Comparison of ENCODE assay signal across 8 cellular contexts in genomic region chr9:124415102-124415851, GRCh38. TPM values are rescaled to one million over a fixed set of nuclear protein-coding genes. Genes with fewer than 3 reads are reported as not detected.
A peak's percentile ranks its signal among the peaks of the same experiment; 100 is the strongest.
DNase-seq lines count a peak whose midpoint lies in the region; ATAC-seq, FAIRE-seq and TF ChIP-seq lines count a peak whose summit lies in the region.

Gene PSMB7 (minus strand): TSS chr9:124415442. CDS start chr9:124415425, 17 bp downstream.

- peaks cover 2% of the 10 kb centered on the region for H3K9me3 ChIP-seq in WERI-Rb-1 (ENCODE audit: severe bottlenecking)

- H3K36me3 ChIP-seq in WERI-Rb-1, result peaks cover 38% of the 10 kb centered on the region
- H3K36me3 ChIP-seq in bronchial epithelial cell (ENCODE audit: control insufficient read depth, insufficient read depth, low read length), result peaks cover 9% of the 10 kb centered on the region

- H3K27ac ChIP-seq in WERI-Rb-1, result peak within 1 kb of the TSS; percentile 75

- peak; percentile 97 for DNase-seq in ACHN
- peak; percentile 92 for DNase-seq in NCI-H2196 treated with DMSO at 0.1 percent for 48 hours (lab: John Stamatoyannopoulos, UW; ENCODE audit: unreplicated experiment)
- peak; percentile 99 for DNase-seq in WERI-Rb-1
- peak; percentile 92 for DNase-seq in bronchial epithelial cell (ENCODE audit: low read depth)
- DNase-seq in iPS-NIHi7 (ENCODE audit: extremely low spot score), result peak; percentile 97
- DNase-seq in smooth muscle cell of the brain vasculature (ENCODE audit: low read depth, low spot score), result peak; percentile 90

- H3K4me3 ChIP-seq in WERI-Rb-1 (ENCODE audit: low read depth, low read length) (peak within 1 kb of the TSS; percentile 75), bronchial epithelial cell (ENCODE audit: low read depth, low read length) (peak within 1 kb of the TSS; percentile 55)

- ATAC-seq in GM18868 (IDR thresholded peaks at IDR 0.05; ENCODE audit: unreplicated experiment) (peak; percentile 92), HG03135 (IDR thresholded peaks at IDR 0.05; ENCODE audit: unreplicated experiment) (peak; percentile 84)

- TF ChIP-seq CTCF in WERI-Rb-1 (IDR thresholded peaks at IDR 0.05; ENCODE audit: low read depth, low read length), result peak; percentile 89
- TF ChIP-seq CTCF in bronchial epithelial cell (IDR thresholded peaks at IDR 0.05; ENCODE audit: insufficient read depth, low read length, severe bottlenecking), result peak; percentile 78

- H3K27me3 ChIP-seq in WERI-Rb-1 (ENCODE audit: insufficient read depth, low read depth, severe bottlenecking), result no peaks in the 10 kb centered on the region
- no peaks in the 10 kb centered on the region for H3K27me3 ChIP-seq in bronchial epithelial cell (ENCODE audit: control insufficient read depth, insufficient read depth, low read length)

- no peak for FAIRE-seq in bronchial epithelial cell (lab: Jason Lieb, UNC)

- in situ Hi-C loops in ACHN (cut with HindIII; ENCODE audit: low pct_ligation_motif_present, low pct_unique_long_range_greater_than_20kb, low sequenced_read_pairs), result no loop called here

RNA-seq across cellular contexts. Expression of gene PSMB7, which starts in this region (rescaled TPM):
- 275 and 335 TPM in 2 replicates for total RNA-seq in bronchial epithelial cell

Comparison
In these comparisons a context has a peak if more than half of its experiments do, and no peak if none do; other contexts are left out.
1. Peak in every context shown above with its lines: DNase-seq, ATAC-seq, H3K4me3 ChIP-seq and H3K27ac ChIP-seq.